ENCODE assay signal across 10 cellular contexts in the genomic region with DNA sequence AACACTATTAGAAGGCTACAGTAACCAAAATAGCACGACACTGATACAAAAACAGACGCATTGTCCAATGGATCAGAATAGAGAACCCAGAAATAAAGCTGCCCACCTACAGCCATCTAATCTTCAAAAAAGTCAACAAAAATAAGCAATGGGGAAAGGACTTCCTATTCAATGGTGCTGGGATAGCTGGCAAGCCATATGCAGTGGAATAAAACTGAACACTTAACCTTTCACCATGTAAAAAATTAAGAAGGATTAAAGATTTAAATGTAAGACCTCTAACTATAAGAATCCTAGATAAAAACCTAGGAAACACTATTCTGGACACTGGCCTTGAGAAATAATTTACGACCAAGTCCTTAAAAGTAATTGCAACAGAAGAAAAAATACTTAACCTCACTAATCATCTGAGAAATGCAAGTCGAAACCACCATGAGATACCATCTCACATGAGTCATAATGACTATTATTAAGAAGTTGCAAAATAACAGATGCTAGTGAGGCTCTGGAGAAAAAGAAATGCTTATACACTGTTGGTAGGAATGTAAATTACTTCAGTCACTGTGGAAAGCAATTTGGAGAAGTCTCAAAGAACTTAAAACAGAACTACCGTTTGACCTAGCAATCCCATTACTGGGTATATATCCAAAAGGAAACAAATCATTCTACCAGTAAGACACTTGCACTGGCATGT.
A peak's percentile ranks its signal among the peaks of the same experiment; 100 is the strongest.
DNase-seq lines count a peak whose midpoint lies in the region; ATAC-seq and TF ChIP-seq lines count a peak whose summit lies in the region.
"Had no signal": no experiment of that assay in that cellular context is flagged by ENCODE, and none has a peak within 500 bp of the region (broad histone marks: within the 10 kb centered on the region; RNA-seq: fewer than 3 reads in every experiment).

No MANE protein-coding gene starts in this region.

- DNase-seq in AG10803 (ENCODE audit: low read depth): peak; percentile 96
- DNase-seq in MM.1S: peak; percentile 28
- DNase-seq in adipocyte (ENCODE audit: low read depth): peak; percentile 96
- peak; percentile 95 for DNase-seq in kidney glomerular epithelial cell (lab: John Stamatoyannopoulos, UW)
- no peak for DNase-seq in BE2C
- no peak for DNase-seq in epidermal melanocyte (ENCODE audit: insufficient read length, low spot score)
- DNase-seq: naive B cell, NCI-H1436 had no signal

- peak; percentile 52 for TF ChIP-seq CTCF in AG10803 (conservative IDR thresholded peaks at IDR 0.05; ENCODE audit: low read length)
- TF ChIP-seq CTCF in MM.1S (IDR thresholded peaks at IDR 0.05; ENCODE audit: low read length): no peak
- TF ChIP-seq CTCF in BE2C (IDR thresholded peaks at IDR 0.05; ENCODE audit: low read depth, low read length): no peak

- no peak overlapping the region for H2AFZ ChIP-seq in MM.1S (ENCODE audit: low read length)

- no peaks in the 10 kb centered on the region for H3F3A ChIP-seq in MM.1S (ENCODE audit: insufficient read depth, low read length)

- H3K9me3 ChIP-seq in MM.1S (replicated peaks; ENCODE audit: insufficient read depth, low read length) (no peaks in the 10 kb centered on the region), adipocyte (ENCODE audit: control insufficient read depth, low read length) (peaks cover 14% of the 10 kb centered on the region), BE2C (no peaks in the 10 kb centered on the region)

- H3K4me2 ChIP-seq in MM.1S (ENCODE audit: low read depth, low read length): no peak overlapping the region

- no peak overlapping the region for H3K4me3 ChIP-seq in AG10803 (ENCODE audit: low read length)
- H3K4me3 ChIP-seq in MM.1S (ENCODE audit: low read length): no peak overlapping the region
- no peak overlapping the region for H3K4me3 ChIP-seq in adipocyte (ENCODE audit: low read length)
- H3K4me3 ChIP-seq in BE2C (ENCODE audit: low read depth, low read length): no peak overlapping the region

- H3K9me2 ChIP-seq in MM.1S (replicated peaks; ENCODE audit: insufficient read depth, low read length): no peaks in the 10 kb centered on the region

- H3K4me1 ChIP-seq in MM.1S (ENCODE audit: low read length) (no peaks in the 10 kb centered on the region), adipocyte (ENCODE audit: control insufficient read depth, insufficient read depth, low read length) (peaks cover 12% of the 10 kb centered on the region), BE2C (peaks cover 8% of the 10 kb centered on the region)

- no peaks in the 10 kb centered on the region for H4K20me1 ChIP-seq in MM.1S (ENCODE audit: insufficient read depth, low read length)

- ATAC-seq in HG03097 (IDR thresholded peaks at IDR 0.05; ENCODE audit: low FRiP score, unreplicated experiment): no peak
- no peak for ATAC-seq in HG02763 (IDR thresholded peaks at IDR 0.05; ENCODE audit: unreplicated experiment)

- H3K27ac ChIP-seq in MM.1S (ENCODE audit: low read length): no peak overlapping the region

- H3K36me3 ChIP-seq in MM.1S (replicated peaks; ENCODE audit: insufficient read depth, low read length): no peaks in the 10 kb centered on the region
- no peaks in the 10 kb centered on the region for H3K36me3 ChIP-seq in adipocyte (ENCODE audit: control insufficient read depth, insufficient read depth, low read length, severe bottlenecking)
- no peaks in the 10 kb centered on the region for H3K36me3 ChIP-seq in BE2C

- no peaks in the 10 kb centered on the region for H3K79me2 ChIP-seq in MM.1S (ENCODE audit: low read length)

- no peak overlapping the region for H3K9ac ChIP-seq in MM.1S (ENCODE audit: low read length)
- H3K9ac ChIP-seq in adipocyte (ENCODE audit: low read length): no peak overlapping the region

- H3K27me3 ChIP-seq in MM.1S (replicated peaks; ENCODE audit: insufficient read depth, low read length): no peaks in the 10 kb centered on the region
- H3K27me3 ChIP-seq in adipocyte (replicated peaks; ENCODE audit: control insufficient read depth, insufficient read depth, low read length): no peaks in the 10 kb centered on the region
- no peaks in the 10 kb centered on the region for H3K27me3 ChIP-seq in BE2C

Comparison
In these comparisons a context has a peak if more than half of its experiments do, and no peak if none do; other contexts are left out.
1. DNase-seq: peak in AG10803 (single experiment), MM.1S (single experiment), adipocyte (single experiment) and kidney glomerular epithelial cell (single experiment); none in BE2C (single experiment) and epidermal melanocyte (single experiment).